In genomic region chr7:591856-592628, GRCh38 we compare ENCODE assay signal across 17 cellular contexts.
"Had no signal": no experiment of that assay in that cellular context is flagged by ENCODE, and none has a peak within 500 bp of the region (broad histone marks: within the 10 kb centered on the region; RNA-seq: fewer than 3 reads in every experiment).

No MANE protein-coding gene starts in this region.

- H3K27me3 ChIP-seq: adrenal gland, gastroesophageal sphincter, hepatocyte, sigmoid colon had no signal

- H3K4me2 ChIP-seq: hepatocyte had no signal

- H3K79me2 ChIP-seq: hepatocyte had no signal

- H3K27ac ChIP-seq: hepatocyte, psoas muscle had no signal

- H3K27ac Mint-ChIP-seq: T-cell had no signal

- ATAC-seq: activated CD4-positive, alpha-beta T cell treated with anti-CD3 and anti-CD28 coated beads for 36 hours; activated CD8-positive, alpha-beta T cell treated with anti-CD3 and anti-CD28 coated beads, Interleukin-2, amount 10 ng/mL, durations not matched to agents 7 days and 5 days; gastroesophageal sphincter; psoas muscle; T-cell had no signal

- H3K27me3 Mint-ChIP-seq: activated CD4-positive, alpha-beta T cell treated with anti-CD3 and anti-CD28 coated beads for 36 hours; naive B cell; T-cell had no signal

- H3K9me3 ChIP-seq: adrenal gland, psoas muscle had no signal

- DNase-seq: activated CD4-positive, alpha-beta T cell treated with anti-CD3 and anti-CD28 coated beads for 36 hours; activated CD8-positive, alpha-beta T cell treated with anti-CD3 and anti-CD28 coated beads, Interleukin-2, amount 10 ng/mL, durations not matched to agents 7 days and 5 days; activated naive CD4-positive, alpha-beta T cell treated with Interleukin-2 at 50 U/mL for 16 hours; adrenal gland; cerebellar nuclear complex; dermis blood vessel endothelial cell; kidney glomerular epithelial cell; naive B cell; nucleus accumbens; psoas muscle; sigmoid colon; stimulated activated CD4-positive, alpha-beta T cell treated with anti-CD3 and anti-CD28 coated beads, Interleukin-2, amount 100 ng/mL, for 24 hours; stimulated activated naive CD4-positive, alpha-beta T cell; T-cell had no signal

- H3K4me3 ChIP-seq: adrenal gland, hepatocyte, lung, psoas muscle had no signal

- H2AFZ ChIP-seq: hepatocyte had no signal

- H3K4me3 Mint-ChIP-seq: activated CD4-positive, alpha-beta T cell treated with anti-CD3 and anti-CD28 coated beads for 36 hours; activated CD8-positive, alpha-beta T cell treated with anti-CD3 and anti-CD28 coated beads, Interleukin-2, amount 10 ng/mL, durations not matched to agents 7 days and 5 days had no signal
